27 cellular contexts compared by ENCODE assay signal in genomic region chr12:24304285-24304684, GRCh38.
"Had no signal": no experiment of that assay in that cellular context is flagged by ENCODE, and none has a peak within 500 bp of the region (broad histone marks: within the 10 kb centered on the region; RNA-seq: fewer than 3 reads in every experiment).

No MANE protein-coding gene starts in this region.

- H3K36me3 Mint-ChIP-seq: stimulated activated effector memory CD8-positive, alpha-beta T cell treated with anti-CD3 and anti-CD28 coated beads, Interleukin-12 subunit alpha, Interleukin-12 subunit beta, amount 100 ng/mL, for 72 hours; stimulated activated memory B cell treated with anti-CD40 and anti-IgM and Interleukin-4, amounts not matched to agents 10 μg/mL and 1 μg/mL and 100 μg/mL, for 72 hours; stimulated activated naive B cell treated with anti-CD40 and anti-IgM and Interleukin-4, amounts not matched to agents 10 μg/mL and 1 μg/mL and 100 μg/mL, for 72 hours had no signal

- H3K4me1 ChIP-seq: testis, tibial artery, transverse colon, upper lobe of left lung, upper lobe of right lung, uterus, vagina had no signal

- H3K27me3 Mint-ChIP-seq: stimulated activated memory B cell treated with anti-CD40 and anti-IgM and Interleukin-4, amounts not matched to agents 10 μg/mL and 1 μg/mL and 100 μg/mL, for 72 hours; stimulated activated naive B cell treated with anti-CD40 and anti-IgM and Interleukin-4, amounts not matched to agents 10 μg/mL and 1 μg/mL and 100 μg/mL, for 72 hours; stimulated activated naive CD8-positive, alpha-beta T cell treated with anti-CD3 and anti-CD28 coated beads, Interleukin-15, amount 100 ng/mL, for 72 hours; stimulated activated naive CD8-positive, alpha-beta T cell treated with anti-CD3 and anti-CD28 coated beads, Interleukin-15, Interleukin-2, amounts not matched to agents 100 ng/mL and 50 ng/mL, for 24 hours; type B pancreatic cell had no signal

- DNase-seq: stimulated activated CD4-positive, alpha-beta T cell treated with anti-CD3 and anti-CD28 coated beads, Interleukin-2, amount 100 ng/mL, for 48 hours; stimulated activated CD4-positive, alpha-beta T cell treated with anti-CD3 and anti-CD28 coated beads, Interleukin-4, amount 100 ng/mL, for 1 hour; stimulated activated CD4-positive, alpha-beta T cell treated with anti-CD3 and anti-CD28 coated beads, Interleukin-4, amount 100 ng/mL, for 24 hours; stimulated activated CD4-positive, alpha-beta T cell treated with anti-CD3 and anti-CD28 coated beads, Interleukin-4, amount 100 ng/mL, for 4 hours; stimulated activated CD8-positive, alpha-beta memory T cell treated with anti-CD3 and anti-CD28 coated beads, Interleukin-4, amount 100 ng/mL, for 48 hours; stimulated activated naive B cell treated with anti-CD40 and anti-IgM and Interleukin-4, amounts not matched to agents 10 μg/mL and 1 μg/mL and 100 μg/mL, for 72 hours; stimulated activated naive CD4-positive, alpha-beta T cell; stimulated activated naive CD4-positive, alpha-beta T cell treated with Interleukin-2 at 50 U/mL for 16 hours; stimulated activated naive CD8-positive, alpha-beta T cell treated with anti-CD3 and anti-CD28 coated beads, Interleukin-15, amount 100 ng/mL, for 72 hours; stimulated activated naive CD8-positive, alpha-beta T cell treated with anti-CD3 and anti-CD28 coated beads, Interleukin-15, Interleukin-2, amounts not matched to agents 100 U/mL and 50 U/mL, for 24 hours; stomach; substantia nigra; testis; thyroid gland; tibial artery; transverse colon; trophoblast cell; upper lobe of left lung; upper lobe of right lung; uterus had no signal

- H3K9me3 Mint-ChIP-seq: stimulated activated memory B cell treated with anti-CD40 and anti-IgM and Interleukin-4, amounts not matched to agents 10 μg/mL and 1 μg/mL and 100 μg/mL, for 72 hours; stimulated activated naive CD8-positive, alpha-beta T cell treated with anti-CD3 and anti-CD28 coated beads, Interleukin-15, Interleukin-2, amounts not matched to agents 100 ng/mL and 50 ng/mL, for 24 hours had no signal

- H3K27ac ChIP-seq: stomach, testis, thoracic aorta, thyroid gland, tibial artery, tibial nerve, transverse colon, upper lobe of left lung, upper lobe of right lung, uterus, vagina had no signal

- H3K27me3 ChIP-seq: stomach, testis, thyroid gland, tibial artery, tibial nerve, transverse colon, upper lobe of left lung, upper lobe of right lung, uterus, vagina had no signal

- H3K9me3 ChIP-seq: stomach, testis, thoracic aorta, thyroid gland, tibial artery, tibial nerve, transverse colon, upper lobe of left lung, upper lobe of right lung, uterus, vagina had no signal

- ATAC-seq: stimulated activated effector memory CD8-positive, alpha-beta T cell treated with anti-CD3 and anti-CD28 coated beads, Interleukin-12 subunit alpha, Interleukin-12 subunit beta, amount 100 ng/mL, for 72 hours; stimulated activated memory B cell treated with anti-CD40 and anti-IgM and Interleukin-4, amounts not matched to agents 10 μg/mL and 1 μg/mL and 100 μg/mL, for 72 hours; stimulated activated naive B cell treated with anti-CD40 and anti-IgM and Interleukin-4, amounts not matched to agents 10 μg/mL and 1 μg/mL and 100 μg/mL, for 72 hours; stimulated activated naive CD8-positive, alpha-beta T cell treated with anti-CD3 and anti-CD28 coated beads, Interleukin-15, amount 100 ng/mL, for 72 hours; stimulated activated naive CD8-positive, alpha-beta T cell treated with anti-CD3 and anti-CD28 coated beads, Interleukin-15, Interleukin-2, amounts not matched to agents 100 U/mL and 50 U/mL, for 24 hours; upper lobe of right lung had no signal

- H3K36me3 ChIP-seq: stomach, thoracic aorta, thyroid gland, tibial artery, tibial nerve, transverse colon, upper lobe of left lung, upper lobe of right lung, uterus, vagina had no signal

- H3K4me1 Mint-ChIP-seq: stimulated activated effector memory CD8-positive, alpha-beta T cell treated with anti-CD3 and anti-CD28 coated beads, Interleukin-12 subunit alpha, Interleukin-12 subunit beta, amount 100 ng/mL, for 72 hours; stimulated activated naive CD8-positive, alpha-beta T cell treated with anti-CD3 and anti-CD28 coated beads, Interleukin-15, amount 100 ng/mL, for 72 hours had no signal

- H3K27ac Mint-ChIP-seq: stimulated activated effector memory CD8-positive, alpha-beta T cell treated with anti-CD3 and anti-CD28 coated beads, Interleukin-12 subunit alpha, Interleukin-12 subunit beta, amount 100 ng/mL, for 72 hours; stimulated activated memory B cell treated with anti-CD40 and anti-IgM and Interleukin-4, amounts not matched to agents 10 μg/mL and 1 μg/mL and 100 μg/mL, for 72 hours; stimulated activated naive B cell treated with anti-CD40 and anti-IgM and Interleukin-4, amounts not matched to agents 10 μg/mL and 1 μg/mL and 100 μg/mL, for 72 hours; stimulated activated naive CD8-positive, alpha-beta T cell treated with anti-CD3 and anti-CD28 coated beads, Interleukin-15, amount 100 ng/mL, for 72 hours; stimulated activated naive CD8-positive, alpha-beta T cell treated with anti-CD3 and anti-CD28 coated beads, Interleukin-15, Interleukin-2, amounts not matched to agents 100 ng/mL and 50 ng/mL, for 24 hours; type B pancreatic cell had no signal

- H3K4me3 Mint-ChIP-seq: stimulated activated effector memory CD8-positive, alpha-beta T cell treated with anti-CD3 and anti-CD28 coated beads, Interleukin-12 subunit alpha, Interleukin-12 subunit beta, amount 100 ng/mL, for 72 hours; stimulated activated memory B cell treated with anti-CD40 and anti-IgM and Interleukin-4, amounts not matched to agents 10 μg/mL and 1 μg/mL and 100 μg/mL, for 72 hours; stimulated activated naive B cell treated with anti-CD40 and anti-IgM and Interleukin-4, amounts not matched to agents 10 μg/mL and 1 μg/mL and 100 μg/mL, for 72 hours; stimulated activated naive CD8-positive, alpha-beta T cell treated with anti-CD3 and anti-CD28 coated beads, Interleukin-15, amount 100 ng/mL, for 72 hours; stimulated activated naive CD8-positive, alpha-beta T cell treated with anti-CD3 and anti-CD28 coated beads, Interleukin-15, Interleukin-2, amounts not matched to agents 100 ng/mL and 50 ng/mL, for 24 hours; type B pancreatic cell had no signal

- H3K4me3 ChIP-seq: stomach, testis, thoracic aorta, thyroid gland, tibial artery, tibial nerve, transverse colon, upper lobe of left lung, upper lobe of right lung, uterus, vagina had no signal
